Comparison of ENCODE assay signal across 15 cellular contexts in genomic region chr2:68812256-68812655, GRCh38. TPM values are rescaled to one million over a fixed set of nuclear protein-coding genes. Genes with fewer than 3 reads are reported as not detected.
A peak's percentile ranks its signal among the peaks of the same experiment; 100 is the strongest.
DNase-seq lines count a peak whose midpoint lies in the region; ATAC-seq and TF ChIP-seq lines count a peak whose summit lies in the region.
"Had no signal": no experiment of that assay in that cellular context is flagged by ENCODE, and none has a peak within 500 bp of the region (broad histone marks: within the 10 kb centered on the region; RNA-seq: fewer than 3 reads in every experiment).

No MANE protein-coding gene starts in this region.

- no peaks in the 10 kb centered on the region for H3K27me3 ChIP-seq in BLaER1
- H3K27me3 ChIP-seq: dorsolateral prefrontal cortex, Peyer's patch, stomach had no signal

- no peaks in the 10 kb centered on the region for H3K9me3 Mint-ChIP-seq in activated T-helper 1 cell treated with anti-CD3 and anti-CD28 coated beads, Interleukin-12 subunit alpha, Interleukin-12 subunit beta, Interleukin-2, Interleukin-4 antibody, amounts not matched to agents 30 ng/mL and 10 ng/mL and 1 ng/mL, durations not matched to agents 14 hours and 24 hours and 36 hours
- H3K9me3 Mint-ChIP-seq in memory B cell: no peaks in the 10 kb centered on the region

- H3K4me1 Mint-ChIP-seq in activated T-helper 1 cell treated with anti-CD3 and anti-CD28 coated beads, Interleukin-12 subunit alpha, Interleukin-12 subunit beta, Interleukin-2, Interleukin-4 antibody, amounts not matched to agents 30 ng/mL and 10 ng/mL and 1 ng/mL, durations not matched to agents 14 hours and 24 hours and 36 hours (ENCODE audit: low read depth): peaks cover 23% of the 10 kb centered on the region
- peaks cover 25% of the 10 kb centered on the region for H3K4me1 Mint-ChIP-seq in memory B cell

- H3K9me3 ChIP-seq in BLaER1: no peaks in the 10 kb centered on the region
- H3K9me3 ChIP-seq: mucosa of descending colon, Peyer's patch, stomach had no signal

- DNase-seq in GM10266 (ENCODE audit: extremely low spot score) (no peak), memory B cell (ENCODE audit: low spot score in 2 of 2) (no peak), DMS53 (lab: John Stamatoyannopoulos, UW) (no peak)
- DNase-seq in activated T-helper 1 cell treated with anti-CD3 and anti-CD28 coated beads, Interleukin-12 subunit alpha, Interleukin-12 subunit beta, Interleukin-2, Interleukin-4 antibody, amounts not matched to agents 30 ng/mL and 10 ng/mL and 1 ng/mL, durations not matched to agents 14 hours and 24 hours and 36 hours (ENCODE audit: low spot score): no peak
- DNase-seq in stimulated activated CD4-positive, alpha-beta T cell treated with anti-CD3 and anti-CD28 coated beads, Interleukin-4, amount 100 ng/mL, for 1 hour: no peak
- DNase-seq: H7; mucosa of descending colon; Peyer's patch; stimulated activated CD4-positive, alpha-beta T cell treated with anti-CD3 and anti-CD28 coated beads, Interleukin-4, amount 100 ng/mL, for 4 hours; stomach had no signal

- no peak overlapping the region for H3K4me3 ChIP-seq in BLaER1
- H3K4me3 ChIP-seq: dorsolateral prefrontal cortex, mucosa of descending colon, Peyer's patch, stomach had no signal

- peak overlapping the region; percentile 30 for H3K27ac Mint-ChIP-seq in activated T-helper 1 cell treated with anti-CD3 and anti-CD28 coated beads, Interleukin-12 subunit alpha, Interleukin-12 subunit beta, Interleukin-2, Interleukin-4 antibody, amounts not matched to agents 30 ng/mL and 10 ng/mL and 1 ng/mL, durations not matched to agents 14 hours and 24 hours and 36 hours
- H3K27ac Mint-ChIP-seq in memory B cell: peak overlapping the region; percentile 88

- peaks cover 81% of the 10 kb centered on the region for H3K36me3 ChIP-seq in BLaER1

- ATAC-seq in memory B cell (ENCODE audit: low read depth) (no peak), GM18517 (IDR thresholded peaks at IDR 0.05; ENCODE audit: unreplicated experiment) (no peak)
- ATAC-seq in activated CD4-positive, CD25-positive, alpha-beta regulatory T cell treated with anti-CD3 and anti-CD28 coated beads, Interleukin-2, amount 50 U/mL, for 24 hours: no peak
- ATAC-seq: mucosa of descending colon had no signal

- no peak overlapping the region for H3K9ac ChIP-seq in BLaER1

- H3K27ac ChIP-seq in BLaER1: peak overlapping the region; percentile 54
- H3K27ac ChIP-seq: Peyer's patch, stomach had no signal

- H3K36me3 Mint-ChIP-seq in activated T-helper 1 cell treated with anti-CD3 and anti-CD28 coated beads, Interleukin-12 subunit alpha, Interleukin-12 subunit beta, Interleukin-2, Interleukin-4 antibody, amounts not matched to agents 30 ng/mL and 10 ng/mL and 1 ng/mL, durations not matched to agents 14 hours and 24 hours and 36 hours (ENCODE audit: low read depth): peaks cover 70% of the 10 kb centered on the region
- H3K36me3 Mint-ChIP-seq in memory B cell: peaks cover 44% of the 10 kb centered on the region

- no peaks in the 10 kb centered on the region for H4K20me1 ChIP-seq in BLaER1

- H3K4me3 Mint-ChIP-seq in activated T-helper 1 cell treated with anti-CD3 and anti-CD28 coated beads, Interleukin-12 subunit alpha, Interleukin-12 subunit beta, Interleukin-2, Interleukin-4 antibody, amounts not matched to agents 30 ng/mL and 10 ng/mL and 1 ng/mL, durations not matched to agents 14 hours and 24 hours and 36 hours: no peak overlapping the region
- no peak overlapping the region for H3K4me3 Mint-ChIP-seq in memory B cell

- peak; percentile 13 for TF ChIP-seq CTCF in GM10266 (IDR thresholded peaks at IDR 0.05; ENCODE audit: control insufficient read depth, insufficient read depth, low read depth, missing control alignments)

- peaks cover 65% of the 10 kb centered on the region for H3K4me1 ChIP-seq in BLaER1
- H3K4me1 ChIP-seq: Peyer's patch had no signal

- intact Hi-C loops in activated T-helper 1 cell treated with anti-CD3 and anti-CD28 coated beads, Interleukin-12 subunit alpha, Interleukin-12 subunit beta, Interleukin-2, Interleukin-4 antibody, amounts not matched to agents 30 ng/mL and 10 ng/mL and 1 ng/mL, durations not matched to agents 14 hours and 24 hours and 36 hours (cut with micrococcal nuclease): no loop called here

- no peaks in the 10 kb centered on the region for H3K27me3 Mint-ChIP-seq in activated T-helper 1 cell treated with anti-CD3 and anti-CD28 coated beads, Interleukin-12 subunit alpha, Interleukin-12 subunit beta, Interleukin-2, Interleukin-4 antibody, amounts not matched to agents 30 ng/mL and 10 ng/mL and 1 ng/mL, durations not matched to agents 14 hours and 24 hours and 36 hours (ENCODE audit: insufficient read depth)
- no peaks in the 10 kb centered on the region for H3K27me3 Mint-ChIP-seq in memory B cell

- H3K4me2 ChIP-seq in BLaER1: peak overlapping the region; percentile 84

RNA-seq across cellular contexts. Expression of gene BMP10, which starts 58.9 kb away (rescaled TPM):
- total RNA-seq in activated T-helper 1 cell treated with anti-CD3 and anti-CD28 coated beads, Interleukin-12 subunit alpha, Interleukin-12 subunit beta, Interleukin-2, Interleukin-4 antibody, amounts not matched to agents 30 ng/mL and 10 ng/mL and 1 ng/mL, durations not matched to agents 14 hours and 24 hours and 36 hours: not detected in 2 replicates
- total RNA-seq: dorsolateral prefrontal cortex, H7, Peyer's patch, renal cortical epithelial cell had no signal
